ENCODE assay signal across 29 cellular contexts in genomic region chr5:61351733-61352132, GRCh38.
"Had no signal": no experiment of that assay in that cellular context is flagged by ENCODE, and none has a peak within 500 bp of the region (broad histone marks: within the 10 kb centered on the region; RNA-seq: fewer than 3 reads in every experiment).

No MANE protein-coding gene starts in this region.

- H2AFZ ChIP-seq: neural progenitor cell had no signal

- H3K27ac ChIP-seq: coronary artery, esophagus squamous epithelium, heart right ventricle, lower lobe of right lung, neural progenitor cell, prostate gland, right atrium auricular region, sigmoid colon, spleen, testis, tibial artery, upper lobe of left lung, uterus had no signal

- H3K27me3 Mint-ChIP-seq: natural killer cell treated with Interleukin-12 subunit alpha and Interleukin-12 subunit beta and Interleukin-15 and Interleukin-18, amount 100 ng/mL, for 72 hours; stimulated activated memory B cell treated with anti-CD40 and anti-IgM and Interleukin-4, amounts not matched to agents 10 μg/mL and 1 μg/mL and 100 μg/mL, for 72 hours had no signal

- H3K27ac Mint-ChIP-seq: immature natural killer cell; natural killer cell treated with Interleukin-12 subunit alpha and Interleukin-12 subunit beta and Interleukin-15 and Interleukin-18, amount 100 ng/mL, for 72 hours; neural progenitor cell; stimulated activated memory B cell treated with anti-CD40 and anti-IgM and Interleukin-4, amounts not matched to agents 10 μg/mL and 1 μg/mL and 100 μg/mL, for 72 hours had no signal

- H3K27me3 ChIP-seq: esophagus squamous epithelium, heart right ventricle, neural progenitor cell, right atrium auricular region, sigmoid colon, spleen, testis, tibial artery, upper lobe of left lung, uterus had no signal

- DNase-seq: dermis blood vessel endothelial cell; effector memory CD4-positive, alpha-beta T cell; erythroblast; esophagus squamous epithelium; foreskin melanocyte; glutamatergic neuron; heart right ventricle; hippocampal formation; immature natural killer cell; islet precursor cell; kidney glomerular epithelial cell; left ventricle myocardium superior; lower lobe of right lung; sigmoid colon; spleen; stimulated activated CD4-positive, alpha-beta T cell treated with anti-CD3 and anti-CD28 coated beads, Interleukin-4, amount 100 ng/mL, for 4 hours; stimulated activated naive CD8-positive, alpha-beta T cell treated with anti-CD3 and anti-CD28 coated beads, Interleukin-15, Interleukin-2, amounts not matched to agents 100 U/mL and 50 U/mL, for 24 hours; substantia nigra; testis; tibial artery; upper lobe of left lung; uterus had no signal

- H3K9me3 ChIP-seq: esophagus squamous epithelium, heart right ventricle, lower lobe of right lung, prostate gland, right atrium auricular region, sigmoid colon, spleen, testis, tibial artery, upper lobe of left lung, uterus had no signal

- H3K36me3 Mint-ChIP-seq: stimulated activated memory B cell treated with anti-CD40 and anti-IgM and Interleukin-4, amounts not matched to agents 10 μg/mL and 1 μg/mL and 100 μg/mL, for 72 hours had no signal

- ATAC-seq: left ventricle myocardium superior; lower lobe of right lung; stimulated activated memory B cell treated with anti-CD40 and anti-IgM and Interleukin-4, amounts not matched to agents 10 μg/mL and 1 μg/mL and 100 μg/mL, for 72 hours; stimulated activated naive CD8-positive, alpha-beta T cell treated with anti-CD3 and anti-CD28 coated beads, Interleukin-15, Interleukin-2, amounts not matched to agents 100 U/mL and 50 U/mL, for 24 hours had no signal

- H3K4me3 ChIP-seq: coronary artery, esophagus squamous epithelium, heart right ventricle, lower lobe of right lung, neural progenitor cell, prostate gland, right atrium auricular region, sigmoid colon, spleen, testis, tibial artery, upper lobe of left lung, uterus had no signal

- H3K4me1 ChIP-seq: prostate gland, testis had no signal

- H3K9me3 Mint-ChIP-seq: natural killer cell treated with Interleukin-12 subunit alpha and Interleukin-12 subunit beta and Interleukin-15 and Interleukin-18, amount 100 ng/mL, for 72 hours; stimulated activated memory B cell treated with anti-CD40 and anti-IgM and Interleukin-4, amounts not matched to agents 10 μg/mL and 1 μg/mL and 100 μg/mL, for 72 hours had no signal

- H3K9ac ChIP-seq: neural progenitor cell had no signal

- H3K36me3 ChIP-seq: esophagus squamous epithelium, heart right ventricle, lower lobe of right lung, neural progenitor cell, prostate gland, right atrium auricular region, sigmoid colon, spleen, tibial artery, upper lobe of left lung, uterus had no signal

- H3K4me3 Mint-ChIP-seq: immature natural killer cell; natural killer cell treated with Interleukin-12 subunit alpha and Interleukin-12 subunit beta and Interleukin-15 and Interleukin-18, amount 100 ng/mL, for 72 hours; neural progenitor cell; stimulated activated memory B cell treated with anti-CD40 and anti-IgM and Interleukin-4, amounts not matched to agents 10 μg/mL and 1 μg/mL and 100 μg/mL, for 72 hours had no signal

- H3K4me2 ChIP-seq: neural progenitor cell had no signal

- FAIRE-seq: endometrium had no signal
